13 cellular contexts compared by ENCODE assay signal in the genomic region with DNA sequence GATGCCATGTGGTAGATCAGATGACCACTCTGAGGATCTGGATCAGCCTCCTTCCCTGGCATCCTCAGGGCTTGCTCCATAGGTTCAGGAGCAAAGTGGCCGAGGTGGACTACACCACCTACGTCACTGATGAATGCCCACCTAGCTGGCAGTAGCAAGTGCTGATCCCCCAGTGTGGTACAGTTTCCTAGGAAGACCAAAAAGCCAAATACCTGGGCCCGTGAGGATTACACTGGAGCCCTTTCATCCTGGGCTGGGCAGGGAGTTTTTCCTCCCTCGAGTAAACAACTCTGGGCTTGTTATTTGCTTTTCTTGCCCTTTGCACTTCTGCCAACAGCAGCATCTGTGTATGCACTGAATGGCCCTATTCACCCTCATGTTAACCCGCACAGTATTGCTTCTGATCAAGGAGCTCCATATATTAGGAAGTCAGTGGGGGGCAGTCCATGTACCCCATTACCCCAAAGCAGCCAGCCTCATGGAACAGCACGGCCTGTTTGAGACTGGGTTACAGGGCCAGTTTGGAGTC.
DNase-seq lines count a peak whose midpoint lies in the region; TF ChIP-seq lines count a peak whose summit lies in the region.
"Had no signal": no experiment of that assay in that cellular context is flagged by ENCODE, and none has a peak within 500 bp of the region (broad histone marks: within the 10 kb centered on the region; RNA-seq: fewer than 3 reads in every experiment).

No MANE protein-coding gene starts in this region.

- peaks cover 6% of the 10 kb centered on the region for H3K4me1 ChIP-seq in NT2/D1 (ENCODE audit: insufficient read depth, insufficient read length)

- H3K9ac ChIP-seq in NT2/D1 (ENCODE audit: insufficient read length, low read depth), result peak overlapping the region; percentile 50

- DNase-seq in GM13976 (ENCODE audit: low spot score), result peak; percentile 4
- DNase-seq in NT2/D1 (ENCODE audit: low read depth, low spot score), result no peak
- DNase-seq in hippocampal formation (lab: John Stamatoyannopoulos, UW), result peak; percentile 70 to 82
- DNase-seq in putamen (ENCODE audit: low spot score), result peak; percentile 89
- no peak for DNase-seq in NCI-H524 (lab: John Stamatoyannopoulos, UW)
- DNase-seq in stimulated activated CD4-positive, alpha-beta T cell treated with anti-CD3 and anti-CD28 coated beads, Interleukin-4, amount 100 ng/mL, for 4 hours, result no peak
- DNase-seq in stimulated activated CD4-positive, alpha-beta T cell treated with anti-CD3 and anti-CD28 coated beads, Interleukin-4, amount 100 ng/mL, for 24 hours, result no peak
- DNase-seq in GM03348 (ENCODE audit: low spot score), result no peak
- DNase-seq: activated naive CD8-positive, alpha-beta T cell treated with anti-CD3 and anti-CD28 coated beads, Interleukin-2, amount 50 U/mL, for 24 hours; GOT3; IMR-90; NCI-H1694; Peyer's patch had no signal

- H3K27me3 ChIP-seq in NT2/D1 (ENCODE audit: insufficient read depth, insufficient read length), result no peaks in the 10 kb centered on the region
- H3K27me3 ChIP-seq: Peyer's patch had no signal

- no peak for TF ChIP-seq CTCF in GM13976 (IDR thresholded peaks at IDR 0.05; ENCODE audit: borderline replicate concordance, control extremely low read depth, extremely low read depth, insufficient read depth, missing control alignments)

- no peaks in the 10 kb centered on the region for H3K9me3 ChIP-seq in NT2/D1 (ENCODE audit: insufficient read depth, low read length)
- H3K9me3 ChIP-seq: Peyer's patch had no signal

- no peak overlapping the region for H3K4me3 ChIP-seq in NT2/D1 (ENCODE audit: insufficient read length, low read depth)
- H3K4me3 ChIP-seq: Peyer's patch had no signal

- in situ Hi-C loops in GM13976 (cut with MboI; ENCODE audit: low sequenced_read_pairs, unreplicated experiment), result no loop called here

- no peaks in the 10 kb centered on the region for H3K36me3 ChIP-seq in NT2/D1 (ENCODE audit: insufficient read depth, insufficient read length, low read length)
- H3K36me3 ChIP-seq: Peyer's patch had no signal

Comparison
In these comparisons a context has a peak if more than half of its experiments do, and no peak if none do; other contexts are left out.
1. DNase-seq: peak in GM13976 (single experiment), hippocampal formation (2 of 2) and putamen (single experiment); none in NT2/D1 (single experiment), NCI-H524 (0 of 2), stimulated activated CD4-positive, alpha-beta T cell treated with anti-CD3 and anti-CD28 coated beads, Interleukin-4, amount 100 ng/mL, for 4 hours (0 of 2), stimulated activated CD4-positive, alpha-beta T cell treated with anti-CD3 and anti-CD28 coated beads, Interleukin-4, amount 100 ng/mL, for 24 hours (single experiment) and GM03348 (single experiment).